Comparison of ENCODE assay signal across 8 cellular contexts in genomic region chr13:33349996-33350826, GRCh38.
DNase-seq lines count a peak whose midpoint lies in the region; ATAC-seq and TF ChIP-seq lines count a peak whose summit lies in the region.

No MANE protein-coding gene starts in this region.

- ATAC-seq in GM18519 (IDR thresholded peaks at IDR 0.05; ENCODE audit: low FRiP score, unreplicated experiment): no peak
- ATAC-seq in activated CD8-positive, alpha-beta T cell treated with anti-CD3 and anti-CD28 coated beads for 36 hours: no peak

- H3K9me3 Mint-ChIP-seq in activated CD8-positive, alpha-beta T cell treated with anti-CD3 and anti-CD28 coated beads for 36 hours: no peaks in the 10 kb centered on the region

- peak in 2 of 4 donors; percentile 24 to 45 for TF ChIP-seq POLR2A in esophagus squamous epithelium (IDR thresholded peaks at IDR 0.05)

- POLR2A ChIA-PET in activated CD8-positive, alpha-beta T cell treated with anti-CD3 and anti-CD28 coated beads for 36 hours (lab: Charles Lee): no interaction called here

- no peak overlapping the region for H3K27ac Mint-ChIP-seq in activated CD8-positive, alpha-beta T cell treated with anti-CD3 and anti-CD28 coated beads for 36 hours

- H3K4me3 ChIP-seq in esophagus squamous epithelium (peak overlapping the region; percentile 49 to 78 (median 62)), muscle layer of duodenum (ENCODE audit: low read depth in 1 of 2, low read length in 2 of 2) (peak overlapping the region; percentile 66 to 89)

- TF ChIP-seq CTCF in esophagus squamous epithelium (IDR thresholded peaks at IDR 0.05): no peak
- no peak for TF ChIP-seq CTCF in activated CD8-positive, alpha-beta T cell treated with anti-CD3 and anti-CD28 coated beads for 36 hours (IDR thresholded peaks at IDR 0.05)

- H3K36me3 ChIP-seq in esophagus squamous epithelium (no peaks in the 10 kb centered on the region), muscle layer of duodenum (ENCODE audit: control insufficient read depth in 1 of 2, insufficient read depth in 2 of 2, low read length in 2 of 2) (no peaks in the 10 kb centered on the region)

- CTCF ChIA-PET in activated CD8-positive, alpha-beta T cell treated with anti-CD3 and anti-CD28 coated beads for 36 hours (lab: Charles Lee): no interaction called here

- H3K9me3 ChIP-seq in esophagus squamous epithelium (no peaks in the 10 kb centered on the region), muscle layer of duodenum (ENCODE audit: control insufficient read depth in 1 of 2, low read length in 2 of 2) (no peaks in the 10 kb centered on the region)

- H3K4me1 Mint-ChIP-seq in activated CD8-positive, alpha-beta T cell treated with anti-CD3 and anti-CD28 coated beads for 36 hours (ENCODE audit: low read depth): peaks cover 2% of the 10 kb centered on the region

- H3K4me3 Mint-ChIP-seq in activated CD8-positive, alpha-beta T cell treated with anti-CD3 and anti-CD28 coated beads for 36 hours: no peak overlapping the region

- H3K4me1 ChIP-seq in esophagus squamous epithelium: peaks cover 3 to 24% (median 6%) of the 10 kb centered on the region in 3 donors
- H3K4me1 ChIP-seq in muscle layer of duodenum (ENCODE audit: control insufficient read depth in 1 of 2, insufficient read depth in 2 of 2, low read length in 2 of 2): peaks cover 7 to 18% of the 10 kb centered on the region in 2 donors

- peaks cover 0 to 24% (median 0%) of the 10 kb centered on the region in 4 donors for H3K27me3 ChIP-seq in esophagus squamous epithelium
- no peaks in the 10 kb centered on the region for H3K27me3 ChIP-seq in muscle layer of duodenum (ENCODE audit: low read depth, low read length)

- H3K27ac ChIP-seq in esophagus squamous epithelium (peak overlapping the region; percentile 71 to 92 (median 82)), muscle layer of duodenum (ENCODE audit: low read length) (peak overlapping the region; percentile 73)

- 6 to 7% methylated on average over 16 to 18 of the region's 84 CpGs for WGBS in esophagus squamous epithelium, 2 donors

- intact Hi-C loops in esophagus squamous epithelium (cut with DNase I): no loop called here
- intact Hi-C loops in activated CD8-positive, alpha-beta T cell treated with anti-CD3 and anti-CD28 coated beads for 36 hours (cut with micrococcal nuclease): no loop called here

- H3K27me3 Mint-ChIP-seq in activated CD8-positive, alpha-beta T cell treated with anti-CD3 and anti-CD28 coated beads for 36 hours: peaks cover 52% of the 10 kb centered on the region

- no peaks in the 10 kb centered on the region for H3K36me3 Mint-ChIP-seq in activated CD8-positive, alpha-beta T cell treated with anti-CD3 and anti-CD28 coated beads for 36 hours (ENCODE audit: low read depth)

- DNase-seq in Ammon's horn (ENCODE audit: low spot score): peak; percentile 52
- peak; percentile 54 for DNase-seq in NCI-H69 (lab: John Stamatoyannopoulos, UW)
- DNase-seq in esophagus squamous epithelium (lab: John Stamatoyannopoulos, UW): no peak
- no peak for DNase-seq in NK-92 (lab: John Stamatoyannopoulos, UW; ENCODE audit: unreplicated experiment)
- DNase-seq in activated CD8-positive, alpha-beta T cell treated with anti-CD3 and anti-CD28 coated beads for 36 hours: no peak
- no peak for DNase-seq in activated effector memory CD4-positive, alpha-beta T cell treated with Interleukin-2 at 50 U/mL for 16 hours

Comparison
In these comparisons a context has a peak if more than half of its experiments do, and no peak if none do; other contexts are left out.
1. DNase-seq: peak in Ammon's horn (single experiment) and NCI-H69 (single experiment); none in esophagus squamous epithelium (single experiment), NK-92 (single experiment), activated CD8-positive, alpha-beta T cell treated with anti-CD3 and anti-CD28 coated beads for 36 hours (single experiment) and activated effector memory CD4-positive, alpha-beta T cell treated with Interleukin-2 at 50 U/mL for 16 hours (single experiment).